ENCODE assay signal across 8 cellular contexts in genomic region chr1:85275701-85276289, GRCh38. TPM values are rescaled to one million over a fixed set of nuclear protein-coding genes. Genes with fewer than 3 reads are reported as not detected.
A peak's percentile ranks its signal among the peaks of the same experiment; 100 is the strongest.
DNase-seq lines count a peak whose midpoint lies in the region; ATAC-seq lines count a peak whose summit lies in the region.

No MANE protein-coding gene starts in this region.

- peak overlapping the region; percentile 85 for H3K9ac ChIP-seq in iPS-20b (ENCODE audit: low read depth, low read length)

- H3K4me1 ChIP-seq in iPS-20b (ENCODE audit: insufficient read depth, low read length), result peaks cover 13% of the 10 kb centered on the region; the same call in 1 of the 2 replicates

- no peaks in the 10 kb centered on the region for H3K27me3 ChIP-seq in iPS-20b (ENCODE audit: insufficient read depth, low read length)

- H3K9me3 Mint-ChIP-seq in activated naive CD8-positive, alpha-beta T cell treated with anti-CD3 and anti-CD28 coated beads for 36 hours, result no peaks in the 10 kb centered on the region

- peak overlapping the region; percentile 87 for H3K4me3 ChIP-seq in iPS-20b (ENCODE audit: low read length)

- H3K27ac ChIP-seq in iPS-20b (ENCODE audit: low read length), result peak overlapping the region; percentile 19

- H3K36me3 Mint-ChIP-seq in activated naive CD8-positive, alpha-beta T cell treated with anti-CD3 and anti-CD28 coated beads for 36 hours, result peaks cover 24% of the 10 kb centered on the region

- H3K4me1 Mint-ChIP-seq in activated naive CD8-positive, alpha-beta T cell treated with anti-CD3 and anti-CD28 coated beads for 36 hours, result peaks cover 48% of the 10 kb centered on the region

- peaks cover 12% of the 10 kb centered on the region for H3K36me3 ChIP-seq in iPS-20b (ENCODE audit: insufficient read depth, low read depth, low read length)

- DNase-seq in DMS 273 (lab: John Stamatoyannopoulos, UW; ENCODE audit: unreplicated experiment) (peak; percentile 47), DMS 273 treated with DMSO at 0.1 percent for 48 hours (lab: John Stamatoyannopoulos, UW) (no peak), OCI-M1 (lab: John Stamatoyannopoulos, UW) (no peak), NCI-H1092 treated with DMSO at 0.1 percent for 48 hours (lab: John Stamatoyannopoulos, UW) (no peak)
- DNase-seq in activated naive CD8-positive, alpha-beta T cell treated with anti-CD3 and anti-CD28 coated beads for 36 hours, result peak; percentile 11
- DNase-seq in stimulated activated naive CD4-positive, alpha-beta T cell treated with Interleukin-2 at 50 U/mL for 16 hours (lab: John Stamatoyannopoulos, UW), result peak; percentile 6

- H3K27me3 Mint-ChIP-seq in activated naive CD8-positive, alpha-beta T cell treated with anti-CD3 and anti-CD28 coated beads for 36 hours, result no peaks in the 10 kb centered on the region

- peak overlapping the region; percentile 88 for H3K27ac Mint-ChIP-seq in activated naive CD8-positive, alpha-beta T cell treated with anti-CD3 and anti-CD28 coated beads for 36 hours

- H3K9me3 ChIP-seq in iPS-20b (ENCODE audit: insufficient read depth, low read depth, low read length), result no peaks in the 10 kb centered on the region

- ATAC-seq in HG03520 (IDR thresholded peaks at IDR 0.05; ENCODE audit: unreplicated experiment), result peak; percentile 1

- peak overlapping the region; percentile 84 for H3K4me3 Mint-ChIP-seq in activated naive CD8-positive, alpha-beta T cell treated with anti-CD3 and anti-CD28 coated beads for 36 hours

RNA-seq across cellular contexts. Expression of gene BCL10, which starts 0.6 kb away (rescaled TPM):
- total RNA-seq in activated naive CD8-positive, alpha-beta T cell treated with anti-CD3 and anti-CD28 coated beads for 36 hours, result 10 to 100 TPM; 27.5 to 29.0 TPM

RNA-seq across cellular contexts. Expression of gene C1orf52, which starts 16.3 kb away (rescaled TPM):
- total RNA-seq in activated naive CD8-positive, alpha-beta T cell treated with anti-CD3 and anti-CD28 coated beads for 36 hours, result 10 to 100 TPM; 29.3 to 30.0 TPM

Comparison
In these comparisons a context has a peak if more than half of its experiments do, and no peak if none do; other contexts are left out.
1. DNase-seq: peak in DMS 273 (single experiment), activated naive CD8-positive, alpha-beta T cell treated with anti-CD3 and anti-CD28 coated beads for 36 hours (single experiment) and stimulated activated naive CD4-positive, alpha-beta T cell treated with Interleukin-2 at 50 U/mL for 16 hours (single experiment); none in DMS 273 treated with DMSO at 0.1 percent for 48 hours (single experiment), OCI-M1 (single experiment) and NCI-H1092 treated with DMSO at 0.1 percent for 48 hours (single experiment).